9 cellular contexts compared by ENCODE assay signal in genomic region chr1:203342192-203342940, GRCh38. TPM values are rescaled to one million over a fixed set of nuclear protein-coding genes. Genes with fewer than 3 reads are reported as not detected.
DNase-seq lines count a peak whose midpoint lies in the region; ATAC-seq and TF ChIP-seq lines count a peak whose summit lies in the region.
"Had no signal": no experiment of that assay in that cellular context is flagged by ENCODE, and none has a peak within 500 bp of the region (broad histone marks: within the 10 kb centered on the region; RNA-seq: fewer than 3 reads in every experiment).

No MANE protein-coding gene starts in this region.

- no peak for TF ChIP-seq EP300 in tibial nerve (IDR thresholded peaks at IDR 0.05)

- H3K9ac ChIP-seq in colonic mucosa (ENCODE audit: low read depth in 2 of 2, low read length in 2 of 2) = peak overlapping the region in 1 of 2 donors; percentile 47

- H3K27me3 ChIP-seq in colonic mucosa (no peaks in the 10 kb centered on the region), tibial nerve (no peaks in the 10 kb centered on the region)

- H3K9me3 ChIP-seq in colonic mucosa = no peaks in the 10 kb centered on the region
- H3K9me3 ChIP-seq in tibial nerve = no peaks in the 10 kb centered on the region

- H3K36me3 ChIP-seq in colonic mucosa (no peaks in the 10 kb centered on the region), tibial nerve (no peaks in the 10 kb centered on the region)

- H3K4me3 ChIP-seq in WI38 (ENCODE audit: low read depth, low read length) (no peak overlapping the region), colonic mucosa (no peak overlapping the region), tibial nerve (no peak overlapping the region)

- intact Hi-C loops in colonic mucosa (cut with DNase I) = no loop called here

- WGBS in tibial nerve, 2 donors = 53 to 63% methylated on average over 20 to 23 of the region's 23 CpGs

- DNase-seq in NCI-H146 treated with DMSO at 0.1 percent for 48 hours (lab: John Stamatoyannopoulos, UW; ENCODE audit: unreplicated experiment) = peak; percentile 14
- peak; percentile 78 for DNase-seq in colonic mucosa
- DNase-seq in medulla oblongata (ENCODE audit: extremely low spot score) = peak; percentile 55
- peak in 1 of 2 donors; percentile 75 for DNase-seq in tibial nerve (ENCODE audit: low spot score in 2 of 2)

- TF ChIP-seq POLR2A in tibial nerve (IDR thresholded peaks at IDR 0.05) (no peak), GM18505 (IDR thresholded peaks at IDR 0.05; ENCODE audit: borderline replicate concordance, extremely low read depth, insufficient read depth, insufficient read length) (no peak)

- H3K4me1 ChIP-seq in colonic mucosa (no peaks in the 10 kb centered on the region), tibial nerve (peaks cover 0 to 58% (median 13%) of the 10 kb centered on the region in 4 donors)

- H3K27ac ChIP-seq in 22Rv1 = no peak overlapping the region
- H3K27ac ChIP-seq in colonic mucosa = no peak overlapping the region
- peak overlapping the region in 2 of 4 donors; percentile 75 to 79 for H3K27ac ChIP-seq in tibial nerve
- H3K27ac ChIP-seq: epithelial cell of prostate had no signal

- ATAC-seq in GM18505 (IDR thresholded peaks at IDR 0.05; ENCODE audit: unreplicated experiment) = no peak

- TF ChIP-seq CTCF in 22Rv1 (IDR thresholded peaks at IDR 0.05) (peak; percentile 94), GM12801 (IDR thresholded peaks at IDR 0.05; ENCODE audit: extremely low read depth, insufficient read length) (peak; percentile 78), WI38 (IDR thresholded peaks at IDR 0.05; ENCODE audit: low read depth, low read length) (peak; percentile 77), colonic mucosa (IDR thresholded peaks at IDR 0.05) (peak; percentile 70), tibial nerve (IDR thresholded peaks at IDR 0.05) (peak; percentile 71 to 86 (median 76))

RNA-seq across cellular contexts. Expression of gene FMOD, which starts 8.6 kb away (rescaled TPM):
- total RNA-seq in colonic mucosa (10 to 100 TPM; 38.6 to 49.3 TPM), tibial nerve (100 to 1,000 TPM in 2 of 4 donors, 10 to 100 TPM in 2; 73.9 to 203 (median 102) TPM)

RNA-seq across cellular contexts. Expression of gene BTG2, which starts 37.0 kb away (rescaled TPM):
- total RNA-seq in colonic mucosa (10 to 100 TPM; 66.4 to 88.0 TPM), tibial nerve (100 to 1,000 TPM; 153 to 208 (median 177) TPM)
